In genomic region chr1:21670059-21670881, GRCh38 we compare ENCODE assay signal across 12 cellular contexts. TPM values are rescaled to one million over a fixed set of nuclear protein-coding genes. Genes with fewer than 3 reads are reported as not detected.
DNase-seq lines count a peak whose midpoint lies in the region; ATAC-seq and TF ChIP-seq lines count a peak whose summit lies in the region.
"Had no signal": no experiment of that assay in that cellular context is flagged by ENCODE, and none has a peak within 500 bp of the region (broad histone marks: within the 10 kb centered on the region; RNA-seq: fewer than 3 reads in every experiment).

No MANE protein-coding gene starts in this region.

- peaks cover 42 to 67% of the 10 kb centered on the region in 2 donors for H3K4me1 ChIP-seq in adrenal gland (replicated peaks in 1 of 2)
- peaks cover 20 to 47% (median 33%) of the 10 kb centered on the region in 4 donors for H3K4me1 ChIP-seq in liver (ENCODE audit: control insufficient read depth in 4 of 4, insufficient read depth in 4 of 4, low read length in 3 of 4)

- CTCF ChIA-PET in HEK293T (lab: Yijun Ruan, JAX), result no interaction called here

- POLR2A ChIA-PET in HEK293T (lab: Yijun Ruan, JAX), result no interaction called here

- H3K36me3 ChIP-seq in adrenal gland (replicated peaks in 1 of 2), result no peaks in the 10 kb centered on the region
- H3K36me3 ChIP-seq in liver (ENCODE audit: control insufficient read depth in 4 of 4, insufficient read depth in 3 of 4, low read depth in 1 of 4, low read length in 3 of 4), result no peaks in the 10 kb centered on the region
- H3K36me3 ChIP-seq: prostate gland had no signal

- TF ChIP-seq POLR2A in adrenal gland (IDR thresholded peaks at IDR 0.05), result no peak

- H3K27ac ChIP-seq in adrenal gland (peak overlapping the region in 4 of 5 donors; percentile 60 to 90 (median 80)), liver (ENCODE audit: low read depth in 1 of 2, low read length in 2 of 2) (peak overlapping the region; percentile 39 to 74)
- H3K27ac ChIP-seq: C4-2B had no signal

- DNase-seq in AG08396 (ENCODE audit: low spot score) (peak; percentile 7), adrenal gland (peak in 3 of 7 donors; percentile 22 to 74 (median 28)), HEK293T (ENCODE audit: extremely low spot score) (no peak), NCI-H2196 treated with DMSO at 0.1 percent for 48 hours (lab: John Stamatoyannopoulos, UW; ENCODE audit: unreplicated experiment) (no peak)
- DNase-seq: NCI-H1105 treated with DMSO at 0.1 percent for 48 hours had no signal

- H3K9me3 ChIP-seq in adrenal gland (replicated peaks in 1 of 3), result no peaks in the 10 kb centered on the region
- H3K9me3 ChIP-seq in liver (ENCODE audit: control insufficient read depth in 4 of 4, low read length in 3 of 4), result no peaks in the 10 kb centered on the region
- H3K9me3 ChIP-seq: prostate gland had no signal

- TF ChIP-seq RAD21 in liver (IDR thresholded peaks at IDR 0.05), result no peak

- H3K4me3 ChIP-seq in adrenal gland, result peak overlapping the region in 1 of 4 donors; percentile 82
- no peak overlapping the region for H3K4me3 ChIP-seq in liver (ENCODE audit: low read depth in 1 of 3, low read length in 3 of 3)

- 0 out of 3 replicates have a peak, but pooled peaks have one; percentile 11 for TF ChIP-seq CTCF in GM12872 (IDR thresholded peaks at IDR 0.05; ENCODE audit: insufficient read depth, low read depth, low read length)
- no peak for TF ChIP-seq CTCF in adrenal gland (IDR thresholded peaks at IDR 0.05)
- TF ChIP-seq CTCF in liver (IDR thresholded peaks at IDR 0.05; ENCODE audit: low read depth, low read length, missing input control), result no peak

- intact Hi-C loops in adrenal gland (cut with DNase I), result no loop called here

- H3K27me3 ChIP-seq in adrenal gland, result no peaks in the 10 kb centered on the region
- no peaks in the 10 kb centered on the region for H3K27me3 ChIP-seq in liver (ENCODE audit: control insufficient read depth in 4 of 4, insufficient read depth in 4 of 4, low read length in 3 of 4)

- ATAC-seq in GM18861 (IDR thresholded peaks at IDR 0.05; ENCODE audit: unreplicated experiment), result no peak
- ATAC-seq in GM18907 (IDR thresholded peaks at IDR 0.05; ENCODE audit: unreplicated experiment), result no peak
- ATAC-seq: SK-N-SH treated with all-trans-retinoic acid at 6 μM for 48 hours had no signal

- 42 to 46% (median 44%) methylated on average over 14 to 16 of the region's 16 CpGs for WGBS in adrenal gland, 4 donors
- 63% methylated on average over 16 of the region's 16 CpGs for WGBS in liver

- H3K9ac ChIP-seq in liver (ENCODE audit: low read depth in 1 of 2, low read length in 2 of 2), result no peak overlapping the region

TF ChIP-seq in liver, 16 proteins besides CTCF, POLR2A, EP300 and RAD21 (continues in another document):
- no peak for TF ChIP-seq TAF1 (conservative IDR thresholded peaks at IDR 0.05)
- no peak for TF ChIP-seq ZBTB33 (IDR thresholded peaks at IDR 0.05)
- TF ChIP-seq YY1 (IDR thresholded peaks at IDR 0.05), result no peak
- TF ChIP-seq GABPA (IDR thresholded peaks at IDR 0.05 in 1 of 2, conservative IDR thresholded peaks at IDR 0.05 in 1 of 2), result no peak
- TF ChIP-seq EGR1 (IDR thresholded peaks at IDR 0.05; ENCODE audit: low read depth in 2 of 2), result no peak
- no peak for TF ChIP-seq REST (IDR thresholded peaks at IDR 0.05)
- TF ChIP-seq HNF4G (IDR thresholded peaks at IDR 0.05), result no peak
- TF ChIP-seq HNF4A (conservative IDR thresholded peaks at IDR 0.05), result no peak

TF ChIP-seq in HEK293T, 16 proteins besides CTCF, POLR2A, EP300 and RAD21:
- TF ChIP-seq ARNT (IDR thresholded peaks at IDR 0.05) (no peak), FOXA1 (IDR thresholded peaks at IDR 0.05) (no peak), BHLHE40 (IDR thresholded peaks at IDR 0.05; ENCODE audit: borderline replicate concordance) (no peak), CTBP1 (IDR thresholded peaks at IDR 0.05; ENCODE audit: borderline replicate concordance) (no peak), FOXM1 (IDR thresholded peaks at IDR 0.05; ENCODE audit: borderline replicate concordance) (no peak), ELF4 (IDR thresholded peaks at IDR 0.05) (no peak), ZNF384 (IDR thresholded peaks at IDR 0.05) (no peak)
- TF ChIP-seq, protein P1, sequence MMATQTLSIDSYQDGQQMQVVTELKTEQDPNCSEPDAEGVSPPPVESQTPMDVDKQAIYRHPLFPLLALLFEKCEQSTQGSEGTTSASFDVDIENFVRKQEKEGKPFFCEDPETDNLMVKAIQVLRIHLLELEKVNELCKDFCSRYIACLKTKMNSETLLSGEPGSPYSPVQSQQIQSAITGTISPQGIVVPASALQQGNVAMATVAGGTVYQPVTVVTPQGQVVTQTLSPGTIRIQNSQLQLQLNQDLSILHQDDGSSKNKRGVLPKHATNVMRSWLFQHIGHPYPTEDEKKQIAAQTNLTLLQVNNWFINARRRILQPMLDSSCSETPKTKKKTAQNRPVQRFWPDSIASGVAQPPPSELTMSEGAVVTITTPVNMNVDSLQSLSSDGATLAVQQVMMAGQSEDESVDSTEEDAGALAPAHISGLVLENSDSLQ (IDR thresholded peaks at IDR 0.05), result no peak

RNA-seq across cellular contexts. Expression of gene RAP1GAP, which starts 1.1 kb away (rescaled TPM):
- 100 to 1,000 TPM in 3 of 8 donors, 10 to 100 TPM in 5; 52.4 to 409 (median 90.0) TPM for total RNA-seq in adrenal gland
- 100 to 1,000 TPM in 2 of 3 donors, 10 to 100 TPM in 1; 62.4 to 250 (median 105) TPM for polyA plus RNA-seq in adrenal gland
- total RNA-seq in liver, result 10 to 100 TPM; 10.7 to 23.1 TPM
- 10 to 100 TPM in 1 of 2 donors, 1 to 10 TPM in 1; 8.6 to 11.8 TPM for polyA plus RNA-seq in liver
